ENCODE assay signal across 7 cellular contexts in genomic region chr17:71878271-71878670, GRCh38.
"Had no signal": no experiment of that assay in that cellular context is flagged by ENCODE, and none has a peak within 500 bp of the region (broad histone marks: within the 10 kb centered on the region; RNA-seq: fewer than 3 reads in every experiment).

No MANE protein-coding gene starts in this region.

- FAIRE-seq: G401.6, GM12878, GM12891, GM12892, GM18507 had no signal

- DNase-seq: GDM1, GF-D8 had no signal

- H3K4me3 ChIP-seq: GM12878 had no signal
